In the genomic region with DNA sequence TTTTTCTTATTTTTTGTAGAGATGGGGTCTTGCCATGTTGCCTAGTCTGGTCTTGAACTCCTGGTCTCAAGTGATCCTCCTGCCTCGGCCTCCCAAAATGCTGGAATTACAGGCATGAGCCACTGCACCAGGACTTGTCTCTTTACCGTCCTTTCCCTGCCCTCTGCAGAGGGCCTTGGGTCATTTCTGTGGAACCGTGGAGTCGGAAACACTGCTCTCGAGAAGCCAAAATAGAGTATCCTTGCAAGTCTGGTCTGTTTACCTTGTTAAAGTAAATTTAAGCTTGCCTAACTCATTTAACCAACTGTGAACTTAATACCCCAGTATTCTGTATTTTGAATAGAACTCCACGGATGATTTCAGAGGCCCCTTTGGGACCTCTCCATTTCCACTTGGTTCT, we compare ENCODE assay signal across 28 cellular contexts.
"Had no signal": no experiment of that assay in that cellular context is flagged by ENCODE, and none has a peak within 500 bp of the region (broad histone marks: within the 10 kb centered on the region; RNA-seq: fewer than 3 reads in every experiment).

No MANE protein-coding gene starts in this region.

- H3K36me3 ChIP-seq: colonic mucosa, ovary had no signal

- H3K27ac ChIP-seq: adrenal gland, body of pancreas, colonic mucosa, hepatocyte, ovary, tibial artery, VCaP had no signal

- H3K27me3 ChIP-seq: adrenal gland, body of pancreas, colonic mucosa, gastroesophageal sphincter, hepatocyte, ovary, tibial artery had no signal

- H3K4me3 ChIP-seq: adrenal gland, body of pancreas, colonic mucosa, gastroesophageal sphincter, hepatocyte, ovary, tibial artery had no signal

- FAIRE-seq: endothelial cell of umbilical vein, kidney, small intestine had no signal

- H3K4me1 ChIP-seq: adrenal gland, colonic mucosa had no signal

- H3K9me3 ChIP-seq: adrenal gland, body of pancreas, colonic mucosa, gastroesophageal sphincter, ovary, tibial artery had no signal

- ATAC-seq: body of pancreas; effector memory CD8-positive, alpha-beta T cell; left colon; naive thymus-derived CD4-positive, alpha-beta T cell; sciatic nerve; stimulated activated effector memory CD8-positive, alpha-beta T cell treated with anti-CD3 and anti-CD28 coated beads, Interleukin-12 subunit alpha, Interleukin-12 subunit beta, amount 100 ng/mL, for 72 hours; stimulated activated naive CD8-positive, alpha-beta T cell treated with anti-CD3 and anti-CD28 coated beads, Interleukin-15, amount 100 ng/mL, for 72 hours had no signal

- DNase-seq: activated CD4-positive, alpha-beta T cell treated with anti-CD3 and anti-CD28 coated beads for 48 hours; activated CD4-positive, alpha-beta T cell treated with anti-CD3 and anti-CD28 coated beads, Interleukin-2, amount 50 U/mL, for 48 hours; activated CD8-positive, alpha-beta memory T cell treated with anti-CD3 and anti-CD28 coated beads for 24 hours; activated effector memory CD4-positive, alpha-beta T cell treated with anti-CD3 and anti-CD28 coated beads, Interleukin-2, amount 50 U/mL, for 16 hours; activated naive CD4-positive, alpha-beta T cell treated with anti-CD3 and anti-CD28 coated beads for 36 hours; activated naive CD8-positive, alpha-beta T cell treated with anti-CD3 and anti-CD28 coated beads for 36 hours; adrenal gland; aorta; body of pancreas; cerebellar nuclear complex; colonic mucosa; effector memory CD8-positive, alpha-beta T cell; immature natural killer cell; kidney; left colon; midbrain; naive thymus-derived CD4-positive, alpha-beta T cell; ovary; small intestine; stimulated activated CD4-positive, alpha-beta T cell treated with anti-CD3 and anti-CD28 coated beads, Interleukin-4, amount 100 ng/mL, for 24 hours; stimulated activated naive CD8-positive, alpha-beta T cell treated with anti-CD3 and anti-CD28 coated beads, Interleukin-15, amount 100 ng/mL, for 72 hours; tibial artery had no signal
